Comparison of ENCODE assay signal across 8 cellular contexts in the genomic region with DNA sequence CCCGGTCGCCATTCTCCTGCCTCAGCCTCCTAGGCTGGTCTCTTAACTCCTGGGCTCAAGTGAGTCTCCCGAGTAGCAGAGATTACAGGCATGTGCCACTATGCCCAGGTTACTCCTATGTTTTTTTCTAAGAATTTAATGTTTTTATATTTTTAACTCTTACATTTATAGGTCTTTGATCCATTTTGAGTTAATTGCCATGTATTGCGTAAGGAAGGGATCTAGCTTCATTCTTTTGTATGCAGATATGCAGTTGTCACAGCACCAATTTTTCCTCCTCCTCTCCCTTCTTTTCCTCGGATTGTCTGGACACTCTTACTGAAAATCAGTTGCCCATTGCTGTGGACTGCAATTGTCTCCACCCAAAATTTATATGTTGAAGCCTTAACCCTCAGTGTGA.
"Had no signal": no experiment of that assay in that cellular context is flagged by ENCODE, and none has a peak within 500 bp of the region (broad histone marks: within the 10 kb centered on the region; RNA-seq: fewer than 3 reads in every experiment).

No MANE protein-coding gene starts in this region.

- ATAC-seq: GM12878 had no signal

- H3K4me3 ChIP-seq: GM12878 had no signal

- DNase-seq: GDM1, GF-D8 had no signal

- FAIRE-seq: G401.6, GM12878, GM12891, GM12892, GM18507, GM19239 had no signal
